Comparison of ENCODE assay signal across 11 cellular contexts in the genomic region with DNA sequence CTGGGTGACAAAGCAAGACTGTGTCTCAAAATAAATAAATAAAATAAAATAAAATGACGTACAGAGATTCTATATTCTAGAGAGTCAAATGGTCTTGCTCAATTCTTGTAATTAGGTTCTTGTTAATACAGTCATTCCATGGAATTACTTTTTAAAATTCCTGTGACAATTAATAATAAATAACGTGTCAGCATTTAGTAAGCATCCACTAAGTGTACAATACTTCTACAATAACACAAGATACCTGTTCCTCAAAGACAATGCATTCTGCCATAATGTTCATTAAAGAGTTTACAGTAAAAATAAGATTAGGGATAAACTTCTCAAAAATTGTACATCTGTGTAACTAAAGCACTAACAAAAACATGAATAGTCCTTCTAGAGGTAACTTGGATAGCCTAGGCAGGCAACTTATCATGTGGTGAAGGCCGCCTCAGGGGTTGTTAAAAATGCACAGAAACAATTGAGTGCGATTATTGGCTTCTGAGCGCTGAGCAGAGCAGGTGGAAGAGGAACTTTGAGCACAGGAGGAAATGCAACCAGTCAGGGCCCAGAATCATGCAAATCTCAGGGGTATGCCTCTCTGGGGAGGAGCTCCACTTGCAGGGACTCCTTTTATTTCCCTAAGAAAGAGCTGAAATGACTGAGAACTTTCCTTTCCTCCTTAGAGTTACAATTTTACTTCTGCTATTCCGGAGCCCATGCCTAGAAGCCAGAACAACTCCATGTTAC. TPM values are rescaled to one million over a fixed set of nuclear protein-coding genes. Genes with fewer than 3 reads are reported as not detected.
DNase-seq lines count a peak whose midpoint lies in the region; ATAC-seq and TF ChIP-seq lines count a peak whose summit lies in the region.
"Had no signal": no experiment of that assay in that cellular context is flagged by ENCODE, and none has a peak within 500 bp of the region (broad histone marks: within the 10 kb centered on the region; RNA-seq: fewer than 3 reads in every experiment).

No MANE protein-coding gene starts in this region.

- DNase-seq in OCI-LY7 (ENCODE audit: low spot score): peak; percentile 93
- DNase-seq in GF-D8 (lab: John Stamatoyannopoulos, UW): no peak
- no peak for DNase-seq in suprapubic skin (ENCODE audit: low spot score in 2 of 2)
- DNase-seq in activated CD4-positive, alpha-beta T cell treated with anti-CD3 and anti-CD28 coated beads for 36 hours: no peak
- no peak for DNase-seq in SJCRH30
- DNase-seq: anterior cingulate cortex, T-helper 1 cell had no signal

- H2AFZ ChIP-seq in OCI-LY7 (ENCODE audit: low read length): no peak overlapping the region

- peaks cover 14 to 57% (median 44%) of the 10 kb centered on the region in 11 experiments for H3K36me3 ChIP-seq in BLaER1 treated with 17β-estradiol and CSF1 and Interleukin-3, amounts not matched to agents 10 nM and 100 nM
- H3K36me3 ChIP-seq in OCI-LY7 (ENCODE audit: insufficient read depth, low read length) (peaks cover 70% of the 10 kb centered on the region), suprapubic skin (peaks cover 39% of the 10 kb centered on the region), SJCRH30 (peaks cover 28% of the 10 kb centered on the region)

- TF ChIP-seq EP300 in suprapubic skin (IDR thresholded peaks at IDR 0.05): no peak

- H3K4me3 ChIP-seq in BLaER1 treated with 17β-estradiol and CSF1 and Interleukin-3, amounts not matched to agents 10 nM and 100 nM: no peak overlapping the region
- peak overlapping the region; percentile 29 for H3K4me3 ChIP-seq in OCI-LY7 (ENCODE audit: low read depth, low read length, poor library complexity, severe bottlenecking)
- H3K4me3 ChIP-seq in suprapubic skin: no peak overlapping the region
- H3K4me3 ChIP-seq in SJCRH30: no peak overlapping the region
- H3K4me3 ChIP-seq: skin epidermis had no signal

- no peaks in the 10 kb centered on the region for H3K27me3 Mint-ChIP-seq in activated CD4-positive, alpha-beta T cell treated with anti-CD3 and anti-CD28 coated beads for 36 hours

- H3K27ac Mint-ChIP-seq in activated CD4-positive, alpha-beta T cell treated with anti-CD3 and anti-CD28 coated beads for 36 hours: no peak overlapping the region

- peak overlapping the region; percentile 45 to 73 (median 61); a peak in 21 of 22 replicates for H3K4me2 ChIP-seq in BLaER1 treated with 17β-estradiol and CSF1 and Interleukin-3, amounts not matched to agents 10 nM and 100 nM
- H3K4me2 ChIP-seq in OCI-LY7 (ENCODE audit: low read length): peak overlapping the region; percentile 77

- H3K27me3 ChIP-seq in BLaER1 treated with 17β-estradiol and CSF1 and Interleukin-3, amounts not matched to agents 10 nM and 100 nM: no peaks in the 10 kb centered on the region
- H3K27me3 ChIP-seq in suprapubic skin (no peaks in the 10 kb centered on the region), SJCRH30 (no peaks in the 10 kb centered on the region)

- no peak overlapping the region for H3K4me3 Mint-ChIP-seq in activated CD4-positive, alpha-beta T cell treated with anti-CD3 and anti-CD28 coated beads for 36 hours

- H3K9me2 ChIP-seq in OCI-LY7 (ENCODE audit: insufficient read depth, low read length): no peaks in the 10 kb centered on the region

- POLR2A ChIA-PET in OCI-LY7 (lab: Charles Lee): interaction anchor here (0.5 to 1.9 kb wide), 25 partner anchors 10 to 317 kb away, joined by 3 to 15 read pairs (median 4); a partner anchor contains a TSS
- POLR2A ChIA-PET in activated CD4-positive, alpha-beta T cell treated with anti-CD3 and anti-CD28 coated beads for 36 hours (lab: Charles Lee): no interaction called here

- no peaks in the 10 kb centered on the region for H3K9me3 Mint-ChIP-seq in activated CD4-positive, alpha-beta T cell treated with anti-CD3 and anti-CD28 coated beads for 36 hours (ENCODE audit: low read depth)

- TF ChIP-seq POLR2A in suprapubic skin (IDR thresholded peaks at IDR 0.05): no peak

- CTCF ChIA-PET in OCI-LY7 (lab: Charles Lee; ENCODE audit: unreplicated experiment): interaction anchor here (0.5 kb wide), 1 partner anchor 453 kb away, joined by 3 read pairs; no protein-coding TSS in a partner anchor
- CTCF ChIA-PET in activated CD4-positive, alpha-beta T cell treated with anti-CD3 and anti-CD28 coated beads for 36 hours (lab: Charles Lee): no interaction called here

- peaks cover 0 to 9% (median 0%) of the 10 kb centered on the region in 11 experiments; a peak in 3 of 22 replicates for H3K9me3 ChIP-seq in BLaER1 treated with 17β-estradiol and CSF1 and Interleukin-3, amounts not matched to agents 10 nM and 100 nM (replicated peaks in 1 of 11)
- H3K9me3 ChIP-seq in OCI-LY7 (ENCODE audit: low read length) (peaks cover 20% of the 10 kb centered on the region; the same call in 1 of the 2 replicates), suprapubic skin (no peaks in the 10 kb centered on the region), SJCRH30 (replicated peaks) (no peaks in the 10 kb centered on the region)

- peaks cover 38% of the 10 kb centered on the region for H3K36me3 Mint-ChIP-seq in activated CD4-positive, alpha-beta T cell treated with anti-CD3 and anti-CD28 coated beads for 36 hours (ENCODE audit: low read depth)

- BruUV-seq in OCI-LY7 (replicated peaks; lab: Mats Ljungman, UMichigan): no TSS peak

- no peak for TF ChIP-seq CTCF in OCI-LY7 (conservative IDR thresholded peaks at IDR 0.05; ENCODE audit: low read length)
- no peak for TF ChIP-seq CTCF in suprapubic skin (IDR thresholded peaks at IDR 0.05)

- peaks cover 27 to 88% (median 56%) of the 10 kb centered on the region in 10 experiments for H3K4me1 ChIP-seq in BLaER1 treated with 17β-estradiol and CSF1 and Interleukin-3, amounts not matched to agents 10 nM and 100 nM
- H3K4me1 ChIP-seq in OCI-LY7 (ENCODE audit: insufficient read depth, low read length, poor library complexity, severe bottlenecking) (peaks cover 61% of the 10 kb centered on the region), suprapubic skin (no peaks in the 10 kb centered on the region), SJCRH30 (no peaks in the 10 kb centered on the region)

- 88% methylated on average over 6 of the region's 6 CpGs for WGBS in suprapubic skin

- intact Hi-C loops in OCI-LY7 (cut with micrococcal nuclease; ENCODE audit: unreplicated experiment): loop anchor here (5.0 kb wide), 1 partner anchor 54 kb away; no protein-coding TSS in a partner anchor
- intact Hi-C loops in activated CD4-positive, alpha-beta T cell treated with anti-CD3 and anti-CD28 coated beads for 36 hours (cut with DNase I, micrococcal nuclease): no loop called here

- no peak overlapping the region for H3K9ac ChIP-seq in BLaER1 treated with 17β-estradiol and CSF1 and Interleukin-3, amounts not matched to agents 10 nM and 100 nM

- 0 out of 22 replicates have a peak overlapping the region, but pooled peaks of 1 of the 11 experiments have one; percentile 30 for H3K27ac ChIP-seq in BLaER1 treated with 17β-estradiol and CSF1 and Interleukin-3, amounts not matched to agents 10 nM and 100 nM
- H3K27ac ChIP-seq in OCI-LY7 (ENCODE audit: low read depth, low read length, poor library complexity, severe bottlenecking) (peak overlapping the region; percentile 92), suprapubic skin (no peak overlapping the region), SJCRH30 (no peak overlapping the region)
- H3K27ac ChIP-seq: skin epidermis had no signal

- H4K20me1 ChIP-seq in BLaER1 treated with 17β-estradiol and CSF1 and Interleukin-3, amounts not matched to agents 10 nM and 100 nM: no peaks in the 10 kb centered on the region
- no peaks in the 10 kb centered on the region for H4K20me1 ChIP-seq in OCI-LY7 (ENCODE audit: insufficient read depth, low read length)

- peaks cover 34% of the 10 kb centered on the region; the same call in 1 of the 2 replicates for H3K79me2 ChIP-seq in OCI-LY7 (ENCODE audit: insufficient read depth, low read depth, low read length)

- H3K4me1 Mint-ChIP-seq in activated CD4-positive, alpha-beta T cell treated with anti-CD3 and anti-CD28 coated beads for 36 hours: peaks cover 2% of the 10 kb centered on the region

- ATAC-seq in GM19328 (IDR thresholded peaks at IDR 0.05; ENCODE audit: unreplicated experiment) (peak; percentile 98), HG02981 (IDR thresholded peaks at IDR 0.05; ENCODE audit: unreplicated experiment) (peak; percentile 98)
- ATAC-seq in activated CD4-positive, alpha-beta T cell treated with anti-CD3 and anti-CD28 coated beads for 36 hours: no peak

RNA-seq across cellular contexts. Expression of a gene that starts 37.1 kb away (rescaled TPM):
- 63.9 and 65.7 TPM in 2 replicates for total RNA-seq in OCI-LY7 (2014; rRNA removed; shearing (Covaris generic))
- total RNA-seq in OCI-LY7 (2022): 71.8 and 77.9 TPM in 2 replicates
- total RNA-seq in suprapubic skin: 10 to 100 TPM in 1 of 4 donors, 1 to 10 TPM in 3; 6.4 to 10.4 (median 7.0) TPM
- 10 to 100 TPM; 15.8 to 17.9 TPM for total RNA-seq in activated CD4-positive, alpha-beta T cell treated with anti-CD3 and anti-CD28 coated beads for 36 hours
- total RNA-seq in SJCRH30 (2014; rRNA removed; shearing (Covaris generic)): 17.3 and 18.1 TPM in 2 replicates

RNA-seq across cellular contexts. Expression of a gene that starts 37.2 kb away (rescaled TPM):
- total RNA-seq in OCI-LY7 (2014; rRNA removed; shearing (Covaris generic)): 25.2 TPM in 2 replicates
- 51.4 and 58.1 TPM in 2 replicates for total RNA-seq in OCI-LY7 (2022)
- 1 to 10 TPM; 1.8 to 5.3 (median 3.3) TPM for total RNA-seq in suprapubic skin
- total RNA-seq in activated CD4-positive, alpha-beta T cell treated with anti-CD3 and anti-CD28 coated beads for 36 hours: 1 to 10 TPM; 4.8 to 9.3 TPM
- 8.4 and 8.5 TPM in 2 replicates for total RNA-seq in SJCRH30 (2014; rRNA removed; shearing (Covaris generic))
